8 cellular contexts compared by ENCODE assay signal in the genomic region with DNA sequence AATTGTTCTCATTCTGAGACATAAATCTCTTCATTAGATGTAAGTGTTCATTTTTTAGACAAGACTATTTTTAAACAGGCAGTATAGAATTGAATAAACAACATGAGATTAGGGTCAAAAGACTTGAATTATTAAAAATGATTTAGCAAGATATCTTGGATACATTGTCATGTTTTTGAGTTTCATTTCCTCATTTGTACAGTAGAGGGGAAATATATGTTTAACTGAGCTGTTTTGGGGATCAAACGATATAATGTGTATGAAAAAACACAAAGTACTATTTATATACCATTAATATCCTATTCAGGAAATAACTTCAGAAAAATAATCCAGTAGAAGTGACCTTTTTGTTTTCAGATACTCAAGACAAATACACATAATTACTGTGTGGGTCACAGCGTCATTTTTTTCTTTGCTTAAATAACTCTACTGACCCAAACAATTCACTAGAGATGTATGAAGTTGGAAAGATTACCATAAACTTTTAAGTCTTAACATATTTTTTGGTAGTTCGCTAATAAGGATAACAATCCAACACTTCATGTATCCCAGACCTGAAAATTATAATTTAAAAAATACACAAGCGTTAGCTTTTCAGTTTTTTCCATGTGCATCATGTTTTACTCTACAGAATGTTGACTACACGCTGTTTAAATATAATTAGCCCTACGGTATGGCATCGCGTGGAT. TPM values are rescaled to one million over a fixed set of nuclear protein-coding genes. Genes with fewer than 3 reads are reported as not detected.
A peak's percentile ranks its signal among the peaks of the same experiment; 100 is the strongest.
DNase-seq lines count a peak whose midpoint lies in the region; ATAC-seq and TF ChIP-seq lines count a peak whose summit lies in the region.

No MANE protein-coding gene starts in this region.

- BruUV-seq in PC-3 (replicated peaks; lab: Mats Ljungman, UMichigan) = no TSS peak

- H2AFZ ChIP-seq in GM23338 (peak overlapping the region; percentile 92), PC-3 (ENCODE audit: low read length) (no peak overlapping the region)

- H3K36me3 ChIP-seq in GM23338 (ENCODE audit: insufficient read depth) (no peaks in the 10 kb centered on the region), prostate gland (no peaks in the 10 kb centered on the region), PC-3 (ENCODE audit: low read depth, low read length) (no peaks in the 10 kb centered on the region)

- H3K27ac ChIP-seq in GM23338 (ENCODE audit: low read depth) (no peak overlapping the region), prostate gland (peak overlapping the region; percentile 86 to 88), PC-3 (ENCODE audit: low read length) (no peak overlapping the region)

- intact Hi-C loops in prostate gland (cut with DNase I) = loop anchor here (2.0 to 10.0 kb wide), 3 partner anchors 152 to 646 kb away; no protein-coding TSS in a partner anchor
- intact Hi-C loops in PC-3 (cut with micrococcal nuclease) = no loop called here

- no peak overlapping the region for H3K9ac ChIP-seq in PC-3 (ENCODE audit: low read length)

- no peaks in the 10 kb centered on the region; the same call in 2 of the 3 replicates for H3K9me3 Mint-ChIP-seq in GM23338

- H3K9me2 ChIP-seq in GM23338 (ENCODE audit: insufficient read depth) (no peaks in the 10 kb centered on the region), PC-3 (replicated peaks; ENCODE audit: low read length) (no peaks in the 10 kb centered on the region)

- H3K4me2 ChIP-seq in GM23338 (peak overlapping the region; percentile 82), PC-3 (ENCODE audit: low read length) (no peak overlapping the region; the same call in 1 of the 2 replicates)

- CTCF ChIA-PET in PC-3 (lab: Charles Lee) = no interaction called here

- H3F3A ChIP-seq in GM23338 (replicated peaks; ENCODE audit: low read depth) (no peaks in the 10 kb centered on the region), PC-3 (ENCODE audit: low read length, unreplicated experiment) (no peaks in the 10 kb centered on the region)

- H3K79me2 ChIP-seq in GM23338 (replicated peaks; ENCODE audit: insufficient read depth) (no peaks in the 10 kb centered on the region), PC-3 (ENCODE audit: low read length) (no peaks in the 10 kb centered on the region)

- peaks cover 10% of the 10 kb centered on the region for H3K27me3 Mint-ChIP-seq in GM23338 (ENCODE audit: insufficient read depth, low read depth, poor library complexity)

- H3K9me3 ChIP-seq in prostate gland (no peaks in the 10 kb centered on the region), PC-3 (ENCODE audit: low read length) (no peaks in the 10 kb centered on the region)

- H3K27me3 ChIP-seq in GM23338 (ENCODE audit: insufficient read depth) (peaks cover 46% of the 10 kb centered on the region), prostate gland (replicated peaks; ENCODE audit: insufficient read depth) (no peaks in the 10 kb centered on the region), PC-3 (ENCODE audit: low read length) (peaks cover 44% of the 10 kb centered on the region)

- H3K36me3 Mint-ChIP-seq in GM23338 (ENCODE audit: low read depth) = peaks cover 3% of the 10 kb centered on the region; the same call in 2 of the 3 replicates

- H3K4me3 ChIP-seq in GM23338 = peak overlapping the region; percentile 69
- H3K4me3 ChIP-seq in fibroblast of villous mesenchyme (ENCODE audit: low read depth, low read length) = peak overlapping the region; percentile 63
- peak overlapping the region; percentile 57 to 63 for H3K4me3 ChIP-seq in prostate gland
- H3K4me3 ChIP-seq in PC-3 (ENCODE audit: low read length) = no peak overlapping the region

- H3K27ac Mint-ChIP-seq in GM23338 = no peak overlapping the region

- WGBS in prostate gland = 11% methylated on average over 8 of the region's 8 CpGs

- peak overlapping the region; percentile 93 for H3K4me3 Mint-ChIP-seq in GM23338

- no peak for DNase-seq in GM23338 (ENCODE audit: low spot score)
- DNase-seq in RPMI8226 = peak; percentile 41
- no peak for DNase-seq in fibroblast of villous mesenchyme (ENCODE audit: low read depth)
- no peak for DNase-seq in prostate gland (ENCODE audit: low spot score)
- DNase-seq in PC-3 = no peak
- no peak for DNase-seq in AG20443 (ENCODE audit: low spot score)
- no peak for DNase-seq in NCI-H1048 (lab: John Stamatoyannopoulos, UW)

- TF ChIP-seq POLR2A in prostate gland (IDR thresholded peaks at IDR 0.05) = no peak

- H4K20me1 ChIP-seq in GM23338 (replicated peaks; ENCODE audit: insufficient read depth) (no peaks in the 10 kb centered on the region), PC-3 (ENCODE audit: low read length) (no peaks in the 10 kb centered on the region)

- no peak for ATAC-seq in GM23338
- no peak for ATAC-seq in PC-3
- no peak for ATAC-seq in GM21786 (IDR thresholded peaks at IDR 0.05; ENCODE audit: unreplicated experiment)

- H3K4me1 Mint-ChIP-seq in GM23338 = peaks cover 26% of the 10 kb centered on the region

- POLR2A ChIA-PET in PC-3 (lab: Charles Lee; ENCODE audit: unreplicated experiment) = no interaction called here

- H3K4me1 ChIP-seq in GM23338 (ENCODE audit: insufficient read depth) (peaks cover 36% of the 10 kb centered on the region), prostate gland (replicated peaks) (no peaks in the 10 kb centered on the region), PC-3 (ENCODE audit: insufficient read depth, low read length) (no peaks in the 10 kb centered on the region)

- TF ChIP-seq CTCF in GM23338 (conservative IDR thresholded peaks at IDR 0.05; ENCODE audit: low read depth in 2 of 2) (no peak), fibroblast of villous mesenchyme (IDR thresholded peaks at IDR 0.05; ENCODE audit: insufficient read depth, low read depth, low read length) (no peak), prostate gland (IDR thresholded peaks at IDR 0.05) (no peak), PC-3 (conservative IDR thresholded peaks at IDR 0.05; ENCODE audit: low read depth, low read length) (no peak)

TF ChIP-seq in GM23338, 12 proteins besides CTCF, POLR2A, EP300 and RAD21 (continues in another document):
- TF ChIP-seq, protein P1, sequence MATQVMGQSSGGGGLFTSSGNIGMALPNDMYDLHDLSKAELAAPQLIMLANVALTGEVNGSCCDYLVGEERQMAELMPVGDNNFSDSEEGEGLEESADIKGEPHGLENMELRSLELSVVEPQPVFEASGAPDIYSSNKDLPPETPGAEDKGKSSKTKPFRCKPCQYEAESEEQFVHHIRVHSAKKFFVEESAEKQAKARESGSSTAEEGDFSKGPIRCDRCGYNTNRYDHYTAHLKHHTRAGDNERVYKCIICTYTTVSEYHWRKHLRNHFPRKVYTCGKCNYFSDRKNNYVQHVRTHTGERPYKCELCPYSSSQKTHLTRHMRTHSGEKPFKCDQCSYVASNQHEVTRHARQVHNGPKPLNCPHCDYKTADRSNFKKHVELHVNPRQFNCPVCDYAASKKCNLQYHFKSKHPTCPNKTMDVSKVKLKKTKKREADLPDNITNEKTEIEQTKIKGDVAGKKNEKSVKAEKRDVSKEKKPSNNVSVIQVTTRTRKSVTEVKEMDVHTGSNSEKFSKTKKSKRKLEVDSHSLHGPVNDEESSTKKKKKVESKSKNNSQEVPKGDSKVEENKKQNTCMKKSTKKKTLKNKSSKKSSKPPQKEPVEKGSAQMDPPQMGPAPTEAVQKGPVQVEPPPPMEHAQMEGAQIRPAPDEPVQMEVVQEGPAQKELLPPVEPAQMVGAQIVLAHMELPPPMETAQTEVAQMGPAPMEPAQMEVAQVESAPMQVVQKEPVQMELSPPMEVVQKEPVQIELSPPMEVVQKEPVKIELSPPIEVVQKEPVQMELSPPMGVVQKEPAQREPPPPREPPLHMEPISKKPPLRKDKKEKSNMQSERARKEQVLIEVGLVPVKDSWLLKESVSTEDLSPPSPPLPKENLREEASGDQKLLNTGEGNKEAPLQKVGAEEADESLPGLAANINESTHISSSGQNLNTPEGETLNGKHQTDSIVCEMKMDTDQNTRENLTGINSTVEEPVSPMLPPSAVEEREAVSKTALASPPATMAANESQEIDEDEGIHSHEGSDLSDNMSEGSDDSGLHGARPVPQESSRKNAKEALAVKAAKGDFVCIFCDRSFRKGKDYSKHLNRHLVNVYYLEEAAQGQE (IDR thresholded peaks at IDR 0.05; ENCODE audit: unreplicated experiment) = no peak
- no peak for TF ChIP-seq CREB1 (CRISPR knock-in tag; IDR thresholded peaks at IDR 0.05; ENCODE audit: low read depth)

RNA-seq across cellular contexts. Expression of a gene that starts 0.9 kb away (rescaled TPM):
- total RNA-seq in GM23338 (2014; rRNA removed; shearing (Covaris generic)) = 1.4 and 2.6 TPM in 2 replicates
- polyA plus RNA-seq in GM23338 (2016; fragmentation: Nextera tagmentation; extraction: Ambion mirVana) = 0.23 and 0.33 TPM in 2 replicates
- under 0.01 and 0.64 TPM in 2 replicates for total RNA-seq in fibroblast of villous mesenchyme
- 1 to 10 TPM; 5.1 to 7.3 TPM for total RNA-seq in prostate gland
- total RNA-seq in PC-3 (2014; rRNA removed) = not detected in 2 replicates

Comparison
In these comparisons a context has a peak if more than half of its experiments do, and no peak if none do; other contexts are left out.
1. H3K27ac ChIP-seq: peak in prostate gland (2 of 2); none in GM23338 (single experiment) and PC-3 (single experiment).